In the genomic region with DNA sequence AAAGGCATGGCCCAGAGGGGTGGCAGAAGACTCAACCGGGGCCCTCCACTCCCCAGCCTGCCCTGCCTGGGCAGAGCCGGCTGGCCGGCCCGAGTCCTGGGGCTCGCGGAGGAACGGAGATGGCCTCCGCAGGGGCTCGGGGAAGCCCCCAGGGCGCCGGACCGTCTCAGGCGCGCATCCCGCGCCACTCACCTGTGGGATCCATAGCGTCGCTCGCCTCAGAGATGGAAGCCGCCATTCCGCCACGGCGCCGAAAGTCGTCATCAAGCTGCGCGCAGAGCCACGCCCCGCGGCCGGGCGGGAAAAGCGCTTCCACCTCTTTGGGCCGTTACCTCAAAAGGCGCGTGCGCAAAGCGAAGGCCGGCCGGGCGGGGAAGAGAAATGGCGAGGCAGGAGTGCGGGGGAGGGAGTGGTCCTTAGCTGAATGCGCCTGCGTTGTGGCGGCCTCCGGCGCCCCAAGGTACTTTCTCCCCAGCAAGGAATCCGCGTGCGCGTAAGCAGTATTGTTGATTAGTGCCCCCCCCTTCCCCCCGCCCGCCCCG, we compare ENCODE assay signal across 8 cellular contexts. TPM values are rescaled to one million over a fixed set of nuclear protein-coding genes. Genes with fewer than 3 reads are reported as not detected.
A peak's percentile ranks its signal among the peaks of the same experiment; 100 is the strongest.
DNase-seq lines count a peak whose midpoint lies in the region; ATAC-seq, FAIRE-seq and TF ChIP-seq lines count a peak whose summit lies in the region.

SMPD4 (minus strand) TSS at position 265 of the 542 bp plus-strand sequence. CDS start 5,010 bp downstream, outside the sequence.

- FAIRE-seq in HTR-8/SVneo (lab: Jason Lieb, UNC): peak; percentile 83
- FAIRE-seq in H1 (lab: Jason Lieb, UNC): no peak

- H3K36me3 ChIP-seq in H1 (ENCODE audit: control insufficient read depth in 2 of 4, insufficient read depth in 4 of 4, low read length in 3 of 4) (peaks cover 0 to 7% (median 1%) of the 10 kb centered on the region in 4 experiments; a peak in 3 of 8 replicates), mesenchymal stem cell (ENCODE audit: control insufficient read depth in 1 of 2, insufficient read depth in 2 of 2, low read depth in 1 of 2, low read length in 2 of 2) (peaks cover 0 to 12% of the 10 kb centered on the region in 2 experiments)

- H4K91ac ChIP-seq in H1 (replicated peaks; ENCODE audit: insufficient read length, low read length): no peak within 1 kb of the TSS
- H4K91ac ChIP-seq in mesenchymal stem cell (ENCODE audit: low read length): peak within 1 kb of the TSS; percentile 90

- H2AK5ac ChIP-seq in H1 (ENCODE audit: low read depth, low read length): peak within 1 kb of the TSS; percentile 90; the same call in 1 of the 2 replicates
- H2AK5ac ChIP-seq in mesenchymal stem cell (ENCODE audit: low read length, severe bottlenecking): peak within 1 kb of the TSS; percentile 53

- peaks cover 14 to 52% of the 10 kb centered on the region in 2 experiments for H3K79me2 ChIP-seq in H1 (ENCODE audit: control insufficient read depth in 1 of 2, insufficient read depth in 2 of 2, low read length in 2 of 2)

- H2BK5ac ChIP-seq in H1 (ENCODE audit: low read depth, low read length): peak within 1 kb of the TSS; percentile 92
- peak within 1 kb of the TSS; percentile 74 for H2BK5ac ChIP-seq in mesenchymal stem cell (ENCODE audit: low read depth, low read length, poor library complexity, severe bottlenecking)

- H3K27me3 ChIP-seq in H1 (replicated peaks in 1 of 4; ENCODE audit: control insufficient read depth in 3 of 4, extremely low read depth in 1 of 4, insufficient read depth in 3 of 4, low read length in 3 of 4) (no peaks in the 10 kb centered on the region), mesenchymal stem cell (ENCODE audit: control insufficient read depth in 1 of 2, insufficient read depth in 1 of 2, low read length in 2 of 2) (no peaks in the 10 kb centered on the region)

- 0 out of 2 replicates have a peak within 1 kb of the TSS, but pooled peaks have one; percentile 50 for H2BK12ac ChIP-seq in H1 (ENCODE audit: low read depth, low read length)
- H2BK12ac ChIP-seq in mesenchymal stem cell (ENCODE audit: low read length in 2 of 2): peak within 1 kb of the TSS in 1 of 2 experiments; percentile 31

- no peak for TF ChIP-seq EP300 in H1 (IDR thresholded peaks at IDR 0.05; ENCODE audit: borderline replicate concordance in 1 of 2, low read depth in 2 of 2, low read length in 2 of 2)

- CTCF ChIA-PET in H1 (lab: Charles Lee; ENCODE audit: partially characterized antibody): interaction anchor here (0.6 to 3.9 kb wide), 7 partner anchors 10 to 165 kb away, joined by 3 to 28 read pairs (median 3); no protein-coding TSS in a partner anchor

- no peak within 1 kb of the TSS; the same call in 1 of the 2 replicates for H2AFZ ChIP-seq in H1 (ENCODE audit: low read length)
- peak within 1 kb of the TSS; percentile 81 for H2AFZ ChIP-seq in mesenchymal stem cell (ENCODE audit: low read depth, low read length)

- no peak within 1 kb of the TSS for H3K14ac ChIP-seq in H1 (ENCODE audit: insufficient read length)
- peak within 1 kb of the TSS in 1 of 2 experiments; percentile 4 for H3K14ac ChIP-seq in mesenchymal stem cell (ENCODE audit: low read length in 2 of 2)

- no peaks in the 10 kb centered on the region for H3K9me3 ChIP-seq in H1 (ENCODE audit: insufficient read depth in 2 of 2, low read depth in 1 of 2, low read length in 1 of 2)
- no peaks in the 10 kb centered on the region for H3K9me3 ChIP-seq in mesenchymal stem cell (ENCODE audit: control insufficient read depth, low read length)

- H3K23me2 ChIP-seq in H1 (ENCODE audit: low read depth, low read length): peaks cover 2% of the 10 kb centered on the region; the same call in 1 of the 2 replicates

- DNase-seq in CMK (ENCODE audit: low read depth) (peak; percentile 76), HTR-8/SVneo (ENCODE audit: insufficient read length, low spot score) (peak; percentile 81), NOMO-1 treated with dmso at 0.1 percent for 144 hours (lab: John Stamatoyannopoulos, UW; ENCODE audit: unreplicated experiment) (peak; percentile 79), H1 (ENCODE audit: low read depth in 1 of 2, low spot score in 2 of 2) (peak; percentile 70 to 99), mesenchymal stem cell (peak; percentile 96)
- peak; percentile 94 to 98 (median 95) for DNase-seq in activated CD8-positive, alpha-beta memory T cell treated with anti-CD3 and anti-CD28 coated beads for 48 hours (ENCODE audit: low read depth in 2 of 3, low spot score in 2 of 3)
- DNase-seq in stimulated activated CD8-positive, alpha-beta memory T cell treated with anti-CD3 and anti-CD28 coated beads, Interleukin-12 subunit alpha, Interleukin-12 subunit beta, amount 100 ng/mL, for 4 hours (ENCODE audit: low read depth): peak; percentile 97

- peak within 1 kb of the TSS; percentile 100 for H4K8ac ChIP-seq in H1 (ENCODE audit: extremely low read depth, insufficient read depth, low read length)
- peak within 1 kb of the TSS; percentile 85 for H4K8ac ChIP-seq in mesenchymal stem cell (ENCODE audit: low read length)

- H3K4me1 ChIP-seq in H1 (replicated peaks in 1 of 4; ENCODE audit: control insufficient read depth in 3 of 4, insufficient read depth in 4 of 4, low read length in 3 of 4): peaks cover 0 to 7% (median 3%) of the 10 kb centered on the region in 4 experiments; a peak in 4 of 7 replicates
- H3K4me1 ChIP-seq in mesenchymal stem cell (ENCODE audit: control insufficient read depth, insufficient read depth, low read depth, low read length): peaks cover 32% of the 10 kb centered on the region

- H3K4me3 ChIP-seq in H1 (ENCODE audit: extremely low read depth in 1 of 4, insufficient read depth in 2 of 4, low read depth in 3 of 4, low read length in 4 of 4) (peak within 1 kb of the TSS; percentile 88 to 99 (median 98)), mesenchymal stem cell (ENCODE audit: insufficient read depth in 1 of 2, low read depth in 1 of 2, low read length in 2 of 2) (peak within 1 kb of the TSS; percentile 83 to 94)

- no peak within 1 kb of the TSS for H2BK20ac ChIP-seq in H1 (ENCODE audit: low read length)

- peak within 1 kb of the TSS; percentile 80 for H4K5ac ChIP-seq in H1 (ENCODE audit: insufficient read length, low read depth, low read length)

- peak; percentile 54 for ATAC-seq in GM21367 (IDR thresholded peaks at IDR 0.05; ENCODE audit: unreplicated experiment)

- H3K4me2 ChIP-seq in H1 (ENCODE audit: insufficient read depth in 1 of 2, low read depth in 2 of 2, low read length in 2 of 2) (peak within 1 kb of the TSS; percentile 83 to 90), mesenchymal stem cell (ENCODE audit: low read length, poor library complexity, severe bottlenecking) (peak within 1 kb of the TSS; percentile 94)

- H3K9ac ChIP-seq in H1 (replicated peaks in 1 of 4; ENCODE audit: extremely low read depth in 1 of 4, low read depth in 3 of 4, low read length in 3 of 4) (peak within 1 kb of the TSS; percentile 90 to 99 (median 96)), mesenchymal stem cell (ENCODE audit: low read length) (peak within 1 kb of the TSS; percentile 94)

- H3K23ac ChIP-seq in H1 (ENCODE audit: insufficient read length) (no peak within 1 kb of the TSS), mesenchymal stem cell (ENCODE audit: low read length in 2 of 2) (peak within 1 kb of the TSS in 1 of 2 experiments; percentile 90)

- H4K20me1 ChIP-seq in H1 (replicated peaks in 1 of 2; ENCODE audit: control insufficient read depth in 1 of 2, insufficient read depth in 2 of 2, low read length in 2 of 2): no peaks in the 10 kb centered on the region

- POLR2A ChIA-PET in H1 (lab: Charles Lee; ENCODE audit: partially characterized antibody): interaction anchor here (0.9 to 3.5 kb wide), 10 partner anchors 10 to 174 kb away, joined by 3 to 23 read pairs (median 6); partner anchors contain the start of genes CCDC74B, IMP4 and PTPN18

- TF ChIP-seq CTCF in H1 (IDR thresholded peaks at IDR 0.05; ENCODE audit: control extremely low read depth in 1 of 3, insufficient read depth in 1 of 3, low read depth in 1 of 3, low read length in 3 of 3): no peak

- peak within 1 kb of the TSS; percentile 96 for H3K27ac ChIP-seq in H1 (ENCODE audit: low read depth, low read length)
- H3K27ac ChIP-seq in mesenchymal stem cell (ENCODE audit: low read length, poor library complexity, severe bottlenecking): peak within 1 kb of the TSS; percentile 87

- WGBS in H1 (ENCODE audit: extremely low coverage in 1 of 2, insufficient coverage in 1 of 2, insufficient read length in 1 of 2, insufficient replicate concordance in 2 of 2, low coverage in 1 of 2, low lambda C conversion rate in 2 of 2, missing lambda C conversion rate in 1 of 2), 2 experiments: 1% methylated on average over 19 of the region's 55 CpGs; no CpG with 5 or more reads in 1 of the 2 experiments
- under 1% methylated on average over 46 of the region's 55 CpGs for WGBS in mesenchymal stem cell

- H3K56ac ChIP-seq in H1 (replicated peaks; ENCODE audit: insufficient read length, low read depth, low read length): peak within 1 kb of the TSS; percentile 82

- no peak within 1 kb of the TSS for H3K4ac ChIP-seq in H1 (replicated peaks; ENCODE audit: insufficient read length, low read depth, low read length)
- peak within 1 kb of the TSS; percentile 75 to 85 for H3K4ac ChIP-seq in mesenchymal stem cell (ENCODE audit: low read depth in 1 of 2, low read length in 2 of 2)

- H3K18ac ChIP-seq in H1 (ENCODE audit: extremely low read depth, low read length) (peak within 1 kb of the TSS; percentile 48), mesenchymal stem cell (ENCODE audit: low read depth in 1 of 2, low read length in 2 of 2) (peak within 1 kb of the TSS; percentile 76 to 99)

- H3K79me1 ChIP-seq in H1 (ENCODE audit: low read depth, low read length): peaks cover 2% of the 10 kb centered on the region; the same call in 1 of the 2 replicates
- peaks cover 9% of the 10 kb centered on the region for H3K79me1 ChIP-seq in mesenchymal stem cell (replicated peaks; ENCODE audit: low read length, poor library complexity, severe bottlenecking)

- H2BK15ac ChIP-seq in H1 (ENCODE audit: low read length): no peak within 1 kb of the TSS
- H2BK15ac ChIP-seq in mesenchymal stem cell (ENCODE audit: low read depth, poor library complexity, severe bottlenecking): peak within 1 kb of the TSS; percentile 19

- peak; percentile 67 to 92 for TF ChIP-seq POLR2A in H1 (IDR thresholded peaks at IDR 0.05; ENCODE audit: control extremely low read depth in 1 of 2, low read depth in 2 of 2, low read length in 2 of 2)

- TF ChIP-seq RAD21 in H1 (IDR thresholded peaks at IDR 0.05 in 1 of 2, conservative IDR thresholded peaks at IDR 0.05 in 1 of 2; ENCODE audit: low read depth in 2 of 2, low read length in 2 of 2): no peak

- H2BK120ac ChIP-seq in H1 (replicated peaks; ENCODE audit: low read depth, low read length) (no peak within 1 kb of the TSS), mesenchymal stem cell (ENCODE audit: low read depth, low read length) (peak within 1 kb of the TSS; percentile 62)

RNA-seq across cellular contexts. Expression of gene SMPD4, which starts in this region (rescaled TPM):
- total RNA-seq in H1 (2021; fragmentation: NEBNext Ultra II Directional; extraction: Animal tissue kit (Norgen Biotek cat#: 25700)): 96.3 and 102 TPM in 2 replicates
- polyA plus RNA-seq in H1 (2011; rRNA removed): 106 and 155 TPM in 2 replicates
- 62.6 TPM for polyA plus RNA-seq in H1 (2011; cell fraction: cytosol; rRNA removed)
- polyA plus RNA-seq in H1 (2011; cell fraction: nucleus; rRNA removed): 204 TPM
- 68.3 to 97.8 TPM (median 86.5 TPM) in 4 replicates for polyA plus RNA-seq in H1 (2012, experiment 1 of 2)
- 93.3 TPM for polyA plus RNA-seq in H1 (2012, experiment 2 of 2)
- polyA plus RNA-seq in H1 (2013, experiment 1 of 2): 57.2 TPM
- polyA plus RNA-seq in H1 (2013, experiment 2 of 2): 55.6 TPM
- 74.1 and 83.1 TPM in 2 replicates for polyA minus RNA-seq in H1 (2011; rRNA and poly(A)+ RNA removed)
- polyA minus RNA-seq in H1 (2011; cell fraction: cytosol; rRNA and poly(A)+ RNA removed): 79.6 TPM
- polyA minus RNA-seq in H1 (2011; cell fraction: nucleus; rRNA and poly(A)+ RNA removed): 85.5 TPM
- polyA plus RNA-seq in mesenchymal stem cell (2013, experiment 1 of 2): 28.8 TPM
- polyA plus RNA-seq in mesenchymal stem cell (2013, experiment 2 of 2): 28.3 TPM

Comparison
In these comparisons a context has a peak if more than half of its experiments do, and no peak if none do; other contexts are left out.
1. Peak in every context shown above with its lines: DNase-seq, ATAC-seq, H3K4me3 ChIP-seq and H3K27ac ChIP-seq.